In genomic region chr5:75091597-75091996, GRCh38 we compare ENCODE assay signal across 26 cellular contexts. TPM values are rescaled to one million over a fixed set of nuclear protein-coding genes. Genes with fewer than 3 reads are reported as not detected.
DNase-seq lines count a peak whose midpoint lies in the region; ATAC-seq and TF ChIP-seq lines count a peak whose summit lies in the region.
"Had no signal": no experiment of that assay in that cellular context is flagged by ENCODE, and none has a peak within 500 bp of the region (broad histone marks: within the 10 kb centered on the region; RNA-seq: fewer than 3 reads in every experiment).

No MANE protein-coding gene starts in this region.

- H3K27me3 ChIP-seq in breast epithelium (no peaks in the 10 kb centered on the region), RWPE2 (ENCODE audit: insufficient read depth, poor library complexity, severe bottlenecking) (no peaks in the 10 kb centered on the region), lower lobe of right lung (ENCODE audit: low read depth) (no peaks in the 10 kb centered on the region)
- H3K27me3 ChIP-seq: esophagus squamous epithelium, right atrium auricular region, thyroid gland had no signal

- WGBS in lower leg skin, 2 donors: 16 to 44% methylated on average over 2 to 3 of the region's 3 CpGs

- ATAC-seq in RWPE2 (ENCODE audit: low read depth) (peak; percentile 62), lower lobe of right lung (no peak)
- ATAC-seq: left cardiac atrium; natural killer cell; stimulated activated naive CD8-positive, alpha-beta T cell treated with anti-CD3 and anti-CD28 coated beads, Interleukin-15, Interleukin-2, amounts not matched to agents 100 U/mL and 50 U/mL, for 24 hours; T-cell had no signal

- H3K36me3 Mint-ChIP-seq in MCF 10A (ENCODE audit: insufficient read depth, unreplicated experiment): no peaks in the 10 kb centered on the region
- H3K36me3 Mint-ChIP-seq: activated naive CD8-positive, alpha-beta T cell treated with anti-CD3 and anti-CD28 coated beads for 36 hours; mesothelial cell of epicardium; natural killer cell; T-cell had no signal

- TF ChIP-seq POLR2A in breast epithelium (IDR thresholded peaks at IDR 0.05) (no peak), lower leg skin (IDR thresholded peaks at IDR 0.05) (no peak)

- H3K9me3 ChIP-seq in breast epithelium: no peaks in the 10 kb centered on the region
- H3K9me3 ChIP-seq in RWPE2 (ENCODE audit: severe bottlenecking): no peaks in the 10 kb centered on the region
- no peaks in the 10 kb centered on the region for H3K9me3 ChIP-seq in lower lobe of right lung
- H3K9me3 ChIP-seq: esophagus squamous epithelium, right atrium auricular region, thyroid gland had no signal

- H3K4me3 ChIP-seq in breast epithelium (no peak overlapping the region), RWPE2 (ENCODE audit: severe bottlenecking) (no peak overlapping the region), lower leg skin (ENCODE audit: low read depth, poor library complexity, severe bottlenecking) (no peak overlapping the region), lower lobe of right lung (no peak overlapping the region)
- H3K4me3 ChIP-seq: esophagus squamous epithelium, right atrium auricular region, thyroid gland had no signal

- CTCF ChIA-PET in MCF 10A (lab: Yijun Ruan, JAX): interaction anchor here (0.6 to 2.1 kb wide), 6 partner anchors 11 to 1494 kb away, joined by 3 to 12 read pairs (median 3); partner anchors contain the start of gene ANKRD31

- H3K4me1 Mint-ChIP-seq in MCF 10A (ENCODE audit: insufficient read depth, unreplicated experiment): peaks cover 29% of the 10 kb centered on the region
- H3K4me1 Mint-ChIP-seq: mesothelial cell of epicardium had no signal

- no peaks in the 10 kb centered on the region for H3K9me3 Mint-ChIP-seq in MCF 10A (ENCODE audit: unreplicated experiment)
- H3K9me3 Mint-ChIP-seq: activated CD4-positive, alpha-beta T cell treated with anti-CD3 and anti-CD28 coated beads, Interleukin-2, amount 10 ng/mL, durations not matched to agents 7 days and 5 days; activated naive CD8-positive, alpha-beta T cell treated with anti-CD3 and anti-CD28 coated beads for 36 hours; mesothelial cell of epicardium; natural killer cell; T-cell had no signal

- BruUV-seq in MCF 10A (replicated peaks; lab: Mats Ljungman, UMichigan): no TSS peak

- no peak overlapping the region for H3K4me3 Mint-ChIP-seq in MCF 10A (ENCODE audit: unreplicated experiment)
- H3K4me3 Mint-ChIP-seq: activated CD4-positive, alpha-beta T cell treated with anti-CD3 and anti-CD28 coated beads, Interleukin-2, amount 10 ng/mL, durations not matched to agents 7 days and 5 days; activated naive CD8-positive, alpha-beta T cell treated with anti-CD3 and anti-CD28 coated beads for 36 hours; mesothelial cell of epicardium; natural killer cell; T-cell had no signal

- H3K4me1 ChIP-seq in breast epithelium: no peaks in the 10 kb centered on the region
- H3K4me1 ChIP-seq in RWPE2 (ENCODE audit: insufficient read depth, poor library complexity, severe bottlenecking): peaks cover 20% of the 10 kb centered on the region
- H3K4me1 ChIP-seq in lower lobe of right lung: no peaks in the 10 kb centered on the region
- H3K4me1 ChIP-seq: esophagus squamous epithelium, right atrium auricular region, thyroid gland had no signal

- no peaks in the 10 kb centered on the region for H3K27me3 Mint-ChIP-seq in MCF 10A (ENCODE audit: insufficient read depth, unreplicated experiment)
- H3K27me3 Mint-ChIP-seq: activated CD4-positive, alpha-beta T cell treated with anti-CD3 and anti-CD28 coated beads, Interleukin-2, amount 10 ng/mL, durations not matched to agents 7 days and 5 days; activated naive CD8-positive, alpha-beta T cell treated with anti-CD3 and anti-CD28 coated beads for 36 hours; T-cell had no signal

- intact Hi-C loops in MCF 10A (cut with micrococcal nuclease): no loop called here
- intact Hi-C loops in breast epithelium (cut with DNase I; ENCODE audit: low total_unique reads): no loop called here
- intact Hi-C loops in lower leg skin (cut with DNase I; ENCODE audit: low total_unique reads): no loop called here
- intact Hi-C loops in lower lobe of right lung (cut with DNase I): no loop called here

- DNase-seq in MCF 10A (ENCODE audit: unreplicated experiment) (peak; percentile 64), breast epithelium (ENCODE audit: low spot score in 2 of 2) (no peak), RWPE2 (ENCODE audit: low spot score) (peak; percentile 69), glomerular visceral epithelial cell (ENCODE audit: extremely low spot score) (peak; percentile 18), DMS79 (lab: John Stamatoyannopoulos, UW) (no peak), lower leg skin (ENCODE audit: low spot score in 2 of 2) (no peak), lower lobe of right lung (no peak)
- DNase-seq in activated effector memory CD4-positive, alpha-beta T cell treated with anti-CD3 and anti-CD28 coated beads, Interleukin-2, amount 50 U/mL, for 16 hours: no peak
- DNase-seq: 8988T; activated CD4-positive, alpha-beta T cell treated with anti-CD3 and anti-CD28 coated beads, Interleukin-2, amount 10 ng/mL, durations not matched to agents 7 days and 5 days; activated naive CD8-positive, alpha-beta T cell treated with anti-CD3 and anti-CD28 coated beads for 36 hours; cerebellar nuclear complex; effector CD4-positive, alpha-beta T cell; esophagus squamous epithelium; glutamatergic neuron; left cardiac atrium; natural killer cell; NCI-H748 treated with DMSO at 0.1 percent for 48 hours; stimulated activated CD4-positive, alpha-beta T cell treated with anti-CD3 and anti-CD28 coated beads, Interleukin-12 subunit alpha, Interleukin-12 subunit beta, amount 100 ng/mL, for 4 hours; stimulated activated CD4-positive, alpha-beta T cell treated with anti-CD3 and anti-CD28 coated beads, Interleukin-4, amount 100 ng/mL, for 4 hours; stimulated activated naive CD8-positive, alpha-beta T cell treated with anti-CD3 and anti-CD28 coated beads, Interleukin-15, Interleukin-2, amounts not matched to agents 100 U/mL and 50 U/mL, for 24 hours; T-cell; thyroid gland had no signal

- H3K36me3 ChIP-seq in breast epithelium (no peaks in the 10 kb centered on the region), RWPE2 (ENCODE audit: low read depth) (no peaks in the 10 kb centered on the region), lower lobe of right lung (no peaks in the 10 kb centered on the region)
- H3K36me3 ChIP-seq: esophagus squamous epithelium, right atrium auricular region, thyroid gland had no signal

- H3K27ac ChIP-seq in breast epithelium (no peak overlapping the region), RWPE2 (ENCODE audit: poor library complexity, severe bottlenecking) (peak overlapping the region; percentile 7), lower lobe of right lung (no peak overlapping the region)
- H3K27ac ChIP-seq: C4-2B, esophagus squamous epithelium, right atrium auricular region, thyroid gland had no signal

- POLR2A ChIA-PET in MCF 10A (lab: Yijun Ruan, JAX): interaction anchor here (0.7 to 1.7 kb wide), 9 partner anchors 20 to 146 kb away, joined by 3 to 10 read pairs (median 5); partner anchors contain the start of gene GCNT4

- H3K27ac Mint-ChIP-seq in MCF 10A (ENCODE audit: low read depth, unreplicated experiment): peak overlapping the region; percentile 84
- H3K27ac Mint-ChIP-seq: activated CD4-positive, alpha-beta T cell treated with anti-CD3 and anti-CD28 coated beads, Interleukin-2, amount 10 ng/mL, durations not matched to agents 7 days and 5 days; activated naive CD8-positive, alpha-beta T cell treated with anti-CD3 and anti-CD28 coated beads for 36 hours; mesothelial cell of epicardium; natural killer cell; T-cell had no signal

- TF ChIP-seq CTCF in MCF 10A (IDR thresholded peaks at IDR 0.05; ENCODE audit: unreplicated experiment) (no peak), breast epithelium (IDR thresholded peaks at IDR 0.05) (no peak), RWPE2 (IDR thresholded peaks at IDR 0.05; ENCODE audit: poor library complexity, severe bottlenecking) (no peak), lower leg skin (IDR thresholded peaks at IDR 0.05) (no peak), lower lobe of right lung (IDR thresholded peaks at IDR 0.05) (no peak)

RNA-seq across cellular contexts. Expression of gene GCNT4, which starts 39.2 kb away (rescaled TPM):
- total RNA-seq in MCF 10A (2022) (1.4 and 1.8 TPM in 2 replicates), breast epithelium (1 to 10 TPM; 1.3 to 2.3 (median 2.3) TPM), lower leg skin (1 to 10 TPM; 2.6 to 5.5 (median 3.5) TPM), lower lobe of right lung (1.9 TPM)

Comparison
In these comparisons a context has a peak if more than half of its experiments do, and no peak if none do; other contexts are left out.
1. DNase-seq: peak in MCF 10A (single experiment), RWPE2 (single experiment) and glomerular visceral epithelial cell (single experiment); none in breast epithelium (0 of 2), DMS79 (single experiment), activated effector memory CD4-positive, alpha-beta T cell treated with anti-CD3 and anti-CD28 coated beads, Interleukin-2, amount 50 U/mL, for 16 hours (single experiment), lower leg skin (0 of 2) and lower lobe of right lung (single experiment).